Comparison of ENCODE assay signal across 7 cellular contexts in the genomic region with DNA sequence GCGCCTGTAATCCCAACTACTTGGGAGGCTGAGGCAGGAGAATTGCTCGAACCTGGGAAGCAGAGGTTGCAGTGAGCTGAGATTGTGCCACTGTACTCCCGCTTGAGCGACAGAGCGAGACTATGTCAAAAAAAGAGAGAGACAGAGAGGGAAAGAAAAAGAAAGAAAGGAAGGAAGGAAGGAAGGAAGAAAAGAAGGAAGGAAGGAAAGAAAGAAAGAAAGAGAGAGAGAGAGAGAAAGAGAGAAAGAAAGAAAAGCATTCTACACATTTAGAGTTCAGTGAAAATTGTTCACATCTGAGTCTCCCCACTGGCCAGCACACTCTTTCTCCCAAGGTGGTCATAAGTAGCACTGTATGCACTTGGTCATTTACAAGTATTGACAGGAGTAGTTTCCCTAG.
A peak's percentile ranks its signal among the peaks of the same experiment; 100 is the strongest.
DNase-seq lines count a peak whose midpoint lies in the region; FAIRE-seq and TF ChIP-seq lines count a peak whose summit lies in the region.
"Not testable (repeated sequence)": the region's sequence is repeated elsewhere in the genome, so short reads cannot be mapped to it uniquely, and the experiment has no call there.

No MANE protein-coding gene starts in this region.

- not testable (repeated sequence) for H3K27me3 Mint-ChIP-seq in activated CD4-positive, alpha-beta T cell treated with anti-CD3 and anti-CD28 coated beads, Interleukin-2, amount 10 ng/mL, durations not matched to agents 7 days and 5 days; astrocyte (ENCODE audit: low read depth, unreplicated experiment); type B pancreatic cell

- not testable (repeated sequence) for H2BK120ac ChIP-seq in neuronal stem cell (ENCODE audit: low read depth, low read length)

- not testable (repeated sequence) for H2AK5ac ChIP-seq in neuronal stem cell (ENCODE audit: low read depth, low read length)

- not testable (repeated sequence) for H3K4me3 Mint-ChIP-seq in activated CD4-positive, alpha-beta T cell treated with anti-CD3 and anti-CD28 coated beads, Interleukin-2, amount 10 ng/mL, durations not matched to agents 7 days and 5 days; astrocyte (ENCODE audit: unreplicated experiment); type B pancreatic cell

- H3K9me3 Mint-ChIP-seq in activated CD4-positive, alpha-beta T cell treated with anti-CD3 and anti-CD28 coated beads, Interleukin-2, amount 10 ng/mL, durations not matched to agents 7 days and 5 days: peaks cover 25% of the 10 kb centered on the region
- H3K9me3 Mint-ChIP-seq in astrocyte (ENCODE audit: unreplicated experiment); type B pancreatic cell: not testable (repeated sequence)

- H3K36me3 Mint-ChIP-seq in activated CD4-positive, alpha-beta T cell treated with anti-CD3 and anti-CD28 coated beads, Interleukin-2, amount 10 ng/mL, durations not matched to agents 7 days and 5 days (ENCODE audit: low read depth); astrocyte (ENCODE audit: low read depth, unreplicated experiment); type B pancreatic cell: not testable (repeated sequence)

- H3K27me3 ChIP-seq in BLaER1 treated with 17β-estradiol and CSF1 and Interleukin-3, amounts not matched to agents 10 nM and 100 nM; Loucy (ENCODE audit: insufficient read depth, low read length, poor library complexity, severe bottlenecking); astrocyte (ENCODE audit: insufficient read depth, low read length); hepatocyte; neuronal stem cell (ENCODE audit: control insufficient read depth in 3 of 3, insufficient read depth in 3 of 3, low read depth in 1 of 3, low read length in 3 of 3): not testable (repeated sequence)

- H2BK5ac ChIP-seq in neuronal stem cell (ENCODE audit: low read length): not testable (repeated sequence)

- H3K23ac ChIP-seq in neuronal stem cell (ENCODE audit: low read depth, low read length, poor library complexity): not testable (repeated sequence)

- not testable (repeated sequence) for H3K9me2 ChIP-seq in Loucy (replicated peaks; ENCODE audit: low read depth, low read length); hepatocyte (replicated peaks; ENCODE audit: insufficient read depth)

- not testable (repeated sequence) for H3K79me1 ChIP-seq in neuronal stem cell (ENCODE audit: low read depth, low read length)

- H3K14ac ChIP-seq in neuronal stem cell (ENCODE audit: low read length): not testable (repeated sequence)

- H3K4me1 Mint-ChIP-seq in activated CD4-positive, alpha-beta T cell treated with anti-CD3 and anti-CD28 coated beads, Interleukin-2, amount 10 ng/mL, durations not matched to agents 7 days and 5 days: peaks cover 47% of the 10 kb centered on the region
- H3K4me1 Mint-ChIP-seq in astrocyte (ENCODE audit: low read depth, unreplicated experiment) (peaks cover 32% of the 10 kb centered on the region), type B pancreatic cell (ENCODE audit: unreplicated experiment) (peaks cover 22% of the 10 kb centered on the region)

- H3K27ac Mint-ChIP-seq in activated CD4-positive, alpha-beta T cell treated with anti-CD3 and anti-CD28 coated beads, Interleukin-2, amount 10 ng/mL, durations not matched to agents 7 days and 5 days: peak overlapping the region; percentile 54
- H3K27ac Mint-ChIP-seq in astrocyte (ENCODE audit: unreplicated experiment) (peak overlapping the region; percentile 53), type B pancreatic cell (peak overlapping the region; percentile 2)

- POLR2A ChIA-PET in activated CD4-positive, alpha-beta T cell treated with anti-CD3 and anti-CD28 coated beads, Interleukin-2, amount 10 ng/mL, durations not matched to agents 7 days and 5 days (lab: Charles Lee): not testable (repeated sequence)

- H3F3A ChIP-seq in Loucy (ENCODE audit: low read depth): not testable (repeated sequence)

- 0 out of 2 replicates have a peak overlapping the region, but pooled peaks have one; percentile 8 for H2AFZ ChIP-seq in Loucy (ENCODE audit: low read length)
- not testable (repeated sequence) for H2AFZ ChIP-seq in astrocyte (ENCODE audit: low read depth, low read length); hepatocyte
- H2AFZ ChIP-seq in neuronal stem cell (ENCODE audit: low read length): peak overlapping the region; percentile 80

- H4K91ac ChIP-seq in neuronal stem cell (ENCODE audit: low read depth, low read length, poor library complexity): not testable (repeated sequence)

- peaks cover 8 to 39% (median 27%) of the 10 kb centered on the region in 11 experiments; a peak in 21 of 22 replicates for H3K9me3 ChIP-seq in BLaER1 treated with 17β-estradiol and CSF1 and Interleukin-3, amounts not matched to agents 10 nM and 100 nM (replicated peaks in 1 of 11)
- H3K9me3 ChIP-seq in Loucy (ENCODE audit: insufficient read depth, low read depth, low read length); astrocyte (ENCODE audit: insufficient read depth, low read depth, low read length); hepatocyte (ENCODE audit: low read depth); neuronal stem cell (replicated peaks in 1 of 2; ENCODE audit: control insufficient read depth in 2 of 2, insufficient read depth in 1 of 2, low read depth in 1 of 2, low read length in 2 of 2): not testable (repeated sequence)

- not testable (repeated sequence) for H3K4ac ChIP-seq in neuronal stem cell (ENCODE audit: low read length)

- peak overlapping the region in 1 of 10 experiments; percentile 54; a peak in 2 of 20 replicates for H3K4me3 ChIP-seq in BLaER1 treated with 17β-estradiol and CSF1 and Interleukin-3, amounts not matched to agents 10 nM and 100 nM
- H3K4me3 ChIP-seq in Loucy (ENCODE audit: low read length, poor library complexity, severe bottlenecking); astrocyte (ENCODE audit: insufficient read depth, low read depth, low read length); hepatocyte; neuronal stem cell (ENCODE audit: low read length in 2 of 2): not testable (repeated sequence)

- H2BK15ac ChIP-seq in neuronal stem cell (ENCODE audit: low read length): not testable (repeated sequence)

- not testable (repeated sequence) for DNase-seq in activated CD4-positive, alpha-beta T cell treated with anti-CD3 and anti-CD28 coated beads, Interleukin-2, amount 10 ng/mL, durations not matched to agents 7 days and 5 days; astrocyte (ENCODE audit: low read depth); hepatocyte (ENCODE audit: low spot score); neuronal stem cell (ENCODE audit: low spot score); type B pancreatic cell (ENCODE audit: extremely low spot score, unreplicated experiment)

- H2BK12ac ChIP-seq in neuronal stem cell (ENCODE audit: low read length): not testable (repeated sequence)

- H3K9ac ChIP-seq in BLaER1 treated with 17β-estradiol and CSF1 and Interleukin-3, amounts not matched to agents 10 nM and 100 nM: peak overlapping the region in 4 of 11 experiments; percentile 2 to 72 (median 50); a peak in 5 of 22 replicates
- H3K9ac ChIP-seq in Loucy (ENCODE audit: low read depth, low read length, poor library complexity, severe bottlenecking); astrocyte (ENCODE audit: low read length); neuronal stem cell (ENCODE audit: low read depth, low read length, poor library complexity): not testable (repeated sequence)

- H3K36me3 ChIP-seq in BLaER1 treated with 17β-estradiol and CSF1 and Interleukin-3, amounts not matched to agents 10 nM and 100 nM; Loucy (ENCODE audit: insufficient read depth, low read length); astrocyte (ENCODE audit: insufficient read depth, low read length); hepatocyte (replicated peaks; ENCODE audit: insufficient read depth, low read depth); neuronal stem cell (replicated peaks in 1 of 2; ENCODE audit: control insufficient read depth in 2 of 2, insufficient read depth in 2 of 2, low read length in 2 of 2): not testable (repeated sequence)

- not testable (repeated sequence) for FAIRE-seq in astrocyte (lab: Jason Lieb, UNC)

- CTCF ChIA-PET in activated CD4-positive, alpha-beta T cell treated with anti-CD3 and anti-CD28 coated beads, Interleukin-2, amount 10 ng/mL, durations not matched to agents 7 days and 5 days (lab: Charles Lee): not testable (repeated sequence)

- H3K79me2 ChIP-seq in Loucy (ENCODE audit: insufficient read depth, low read length); astrocyte (ENCODE audit: insufficient read depth, low read length); hepatocyte: not testable (repeated sequence)

- peak overlapping the region in 7 of 11 experiments; percentile 18 to 89 (median 76); a peak in 11 of 22 replicates for H3K27ac ChIP-seq in BLaER1 treated with 17β-estradiol and CSF1 and Interleukin-3, amounts not matched to agents 10 nM and 100 nM
- H3K27ac ChIP-seq in astrocyte (ENCODE audit: low read depth, low read length); neuronal stem cell (replicated peaks; ENCODE audit: low read length): not testable (repeated sequence)
- H3K27ac ChIP-seq in hepatocyte: peak overlapping the region; percentile 37

- H3K18ac ChIP-seq in neuronal stem cell (ENCODE audit: low read length): not testable (repeated sequence)

- 100% methylated on average over 4 of the region's 5 CpGs for WGBS in hepatocyte (ENCODE audit: low lambda C conversion rate, missing lambda C conversion rate)
- no CpG with 5 or more reads among the region's 5 CpGs for WGBS in neuronal stem cell (ENCODE audit: extremely low coverage in 2 of 2, insufficient read length in 2 of 2, insufficient replicate concordance in 1 of 2), 2 donors

- TF ChIP-seq CTCF in Loucy (conservative IDR thresholded peaks at IDR 0.05; ENCODE audit: low read length); astrocyte (IDR thresholded peaks at IDR 0.05; ENCODE audit: insufficient read depth, low read depth, low read length); hepatocyte (IDR thresholded peaks at IDR 0.05; ENCODE audit: poor library complexity); type B pancreatic cell (conservative IDR thresholded peaks at IDR 0.05): not testable (repeated sequence)

- H4K8ac ChIP-seq in neuronal stem cell (ENCODE audit: low read depth, low read length): not testable (repeated sequence)

- peak overlapping the region; percentile 18 to 89 (median 45); a peak in 19 of 22 replicates for H3K4me2 ChIP-seq in BLaER1 treated with 17β-estradiol and CSF1 and Interleukin-3, amounts not matched to agents 10 nM and 100 nM
- H3K4me2 ChIP-seq in Loucy (ENCODE audit: low read depth, low read length, poor library complexity, severe bottlenecking); astrocyte (ENCODE audit: low read length); hepatocyte; neuronal stem cell (ENCODE audit: insufficient read depth, low read length, poor library complexity, severe bottlenecking): not testable (repeated sequence)

- not testable (repeated sequence) for H4K20me1 ChIP-seq in BLaER1 treated with 17β-estradiol and CSF1 and Interleukin-3, amounts not matched to agents 10 nM and 100 nM; Loucy (ENCODE audit: insufficient read depth, low read length, poor library complexity, severe bottlenecking); astrocyte (ENCODE audit: insufficient read depth, low read length); hepatocyte (ENCODE audit: insufficient read depth, poor library complexity, severe bottlenecking)

- peaks cover 18 to 86% (median 54%) of the 10 kb centered on the region in 10 experiments for H3K4me1 ChIP-seq in BLaER1 treated with 17β-estradiol and CSF1 and Interleukin-3, amounts not matched to agents 10 nM and 100 nM
- not testable (repeated sequence) for H3K4me1 ChIP-seq in Loucy (ENCODE audit: insufficient read depth, low read length, poor library complexity, severe bottlenecking); astrocyte (ENCODE audit: insufficient read depth, low read length); hepatocyte (ENCODE audit: insufficient read depth); neuronal stem cell (ENCODE audit: control insufficient read depth in 2 of 2, insufficient read depth in 1 of 2, low read depth in 1 of 2, low read length in 2 of 2)

Comparison
In these comparisons a context has a peak if more than half of its experiments do, and no peak if none do; other contexts are left out.
1. H3K27ac Mint-ChIP-seq: peak in every context shown above with its lines; median percentile 54 in activated CD4-positive, alpha-beta T cell treated with anti-CD3 and anti-CD28 coated beads, Interleukin-2, amount 10 ng/mL, durations not matched to agents 7 days and 5 days; 53 in astrocyte; 2 in type B pancreatic cell.